ENCODE assay signal across 16 cellular contexts in genomic region chr11:20038969-20039368, GRCh38.
"Had no signal": no experiment of that assay in that cellular context is flagged by ENCODE, and none has a peak within 500 bp of the region (broad histone marks: within the 10 kb centered on the region; RNA-seq: fewer than 3 reads in every experiment).

No MANE protein-coding gene starts in this region.

- H3K27me3 ChIP-seq: heart left ventricle, ovary, right atrium auricular region, sigmoid colon, tibial artery had no signal

- H3K27ac ChIP-seq: coronary artery, heart left ventricle, ovary, right atrium auricular region, sigmoid colon, tibial artery had no signal

- H3K9me3 Mint-ChIP-seq: endodermal cell; naive thymus-derived CD8-positive, alpha-beta T cell; neural crest cell had no signal

- H3K9me3 ChIP-seq: heart left ventricle, mucosa of descending colon, ovary, right atrium auricular region, sigmoid colon, tibial artery had no signal

- H3K27ac Mint-ChIP-seq: endodermal cell; naive thymus-derived CD8-positive, alpha-beta T cell had no signal

- ATAC-seq: heart left ventricle; mucosa of descending colon; naive thymus-derived CD8-positive, alpha-beta T cell had no signal

- H3K4me3 Mint-ChIP-seq: endodermal cell; naive thymus-derived CD8-positive, alpha-beta T cell; neural crest cell had no signal

- DNase-seq: effector CD4-positive, alpha-beta T cell; endodermal cell; heart left ventricle; hypothalamus; mucosa of descending colon; naive thymus-derived CD8-positive, alpha-beta T cell; nucleus accumbens; ovary; sigmoid colon; stimulated activated CD4-positive, alpha-beta T cell treated with anti-CD3 and anti-CD28 coated beads, Interleukin-12 subunit alpha, Interleukin-12 subunit beta, amount 100 ng/mL, for 4 hours; stimulated activated naive CD4-positive, alpha-beta T cell; tibial artery had no signal

- H3K36me3 ChIP-seq: ovary had no signal

- H3K4me3 ChIP-seq: coronary artery, heart left ventricle, mucosa of descending colon, ovary, right atrium auricular region, sigmoid colon, skin epidermis, tibial artery had no signal

- H3K4me1 Mint-ChIP-seq: naive thymus-derived CD8-positive, alpha-beta T cell had no signal
